8 cellular contexts compared by ENCODE assay signal in genomic region chr6:133837801-133838349, GRCh38. TPM values are rescaled to one million over a fixed set of nuclear protein-coding genes. Genes with fewer than 3 reads are reported as not detected.
DNase-seq lines count a peak whose midpoint lies in the region; ATAC-seq, FAIRE-seq and TF ChIP-seq lines count a peak whose summit lies in the region.
"Had no signal": no experiment of that assay in that cellular context is flagged by ENCODE, and none has a peak within 500 bp of the region (broad histone marks: within the 10 kb centered on the region; RNA-seq: fewer than 3 reads in every experiment).

No MANE protein-coding gene starts in this region.

- no peak for FAIRE-seq in GM12891 (lab: Jason Lieb, UNC)

- TF ChIP-seq POLR2A in GM12891 (IDR thresholded peaks at IDR 0.05; ENCODE audit: low read depth, low read length), result no peak

- peaks cover 27% of the 10 kb centered on the region for H3K27me3 Mint-ChIP-seq in neural crest cell (ENCODE audit: low read depth)

- peak; percentile 84 for ATAC-seq in HG02973 (IDR thresholded peaks at IDR 0.05; ENCODE audit: unreplicated experiment)

- no peaks in the 10 kb centered on the region for H3K36me3 Mint-ChIP-seq in neural crest cell (ENCODE audit: low read depth)

- H3K9me3 ChIP-seq in esophagus (ENCODE audit: control insufficient read depth in 2 of 2, insufficient read depth in 1 of 2, low read depth in 1 of 2, low read length in 1 of 2) (no peaks in the 10 kb centered on the region), thymus (ENCODE audit: control insufficient read depth) (no peaks in the 10 kb centered on the region)

- peaks cover 5% of the 10 kb centered on the region for H3K4me1 Mint-ChIP-seq in neural crest cell

- no peaks in the 10 kb centered on the region for H3K27me3 ChIP-seq in esophagus (ENCODE audit: control insufficient read depth in 1 of 2, insufficient read depth in 2 of 2, low read length in 2 of 2)
- peaks cover 2% of the 10 kb centered on the region for H3K27me3 ChIP-seq in thymus (ENCODE audit: control insufficient read depth, insufficient read depth)

- TF ChIP-seq CTCF in neural crest cell (conservative IDR thresholded peaks at IDR 0.05), result peak; percentile 87

- H3K36me3 ChIP-seq in esophagus (ENCODE audit: control insufficient read depth in 2 of 2, insufficient read depth in 2 of 2, low read length in 1 of 2), result no peaks in the 10 kb centered on the region
- H3K36me3 ChIP-seq in thymus (ENCODE audit: control insufficient read depth, insufficient read depth), result no peaks in the 10 kb centered on the region

- H3K27ac ChIP-seq in esophagus (ENCODE audit: low read depth in 2 of 2, low read length in 1 of 2) (no peak overlapping the region), thymus (ENCODE audit: low read depth) (no peak overlapping the region)

- WGBS in esophagus, 2 donors, result 18% methylated on average over 30 of the region's 30 CpGs
- 6% methylated on average over 30 of the region's 30 CpGs for WGBS in thymus

- H3K4me3 ChIP-seq in esophagus (ENCODE audit: low read depth in 1 of 2, low read length in 2 of 2) (peak overlapping the region; percentile 55 to 67), thymus (ENCODE audit: low read length) (peak overlapping the region; percentile 22)

- peak overlapping the region; percentile 49 for H3K4me3 Mint-ChIP-seq in neural crest cell

- DNase-seq in GM12891 (ENCODE audit: insufficient read length, low spot score), result peak; percentile 24
- DNase-seq in NCI-H460 (ENCODE audit: extremely low read depth, low read depth), result peak; percentile 53
- DNase-seq in activated T-cell treated with anti-CD3 and anti-CD28 coated beads for 1 hour (ENCODE audit: low read depth), result peak; percentile 50
- DNase-seq in neural crest cell (ENCODE audit: low read depth, low spot score), result peak; percentile 50

- no peak overlapping the region for H3K27ac Mint-ChIP-seq in neural crest cell (ENCODE audit: unreplicated experiment)

- peaks cover 0 to 4% of the 10 kb centered on the region in 2 donors for H3K4me1 ChIP-seq in esophagus (ENCODE audit: control insufficient read depth in 2 of 2, insufficient read depth in 2 of 2, low read length in 1 of 2)
- H3K4me1 ChIP-seq in thymus (ENCODE audit: control insufficient read depth, insufficient read depth, low read length), result peaks cover 5% of the 10 kb centered on the region

- peaks cover 4% of the 10 kb centered on the region for H3K9me3 Mint-ChIP-seq in neural crest cell

TF ChIP-seq in GM12891, 5 proteins besides CTCF, POLR2A, EP300 and RAD21:
- TF ChIP-seq TAF1 (IDR thresholded peaks at IDR 0.05; ENCODE audit: low read depth, low read length) (no peak), SPI1 (IDR thresholded peaks at IDR 0.05; ENCODE audit: low read depth, low read length) (no peak)

RNA-seq across cellular contexts. Expression of gene TCF21, which starts 51.0 kb away (rescaled TPM):
- polyA plus RNA-seq in GM12891 (2012; ENCODE audit: low read depth, missing spikeins), result not detected
- total RNA-seq in NCI-H460 (2014; rRNA removed; shearing (Covaris generic)), result not detected in 2 replicates
- polyA plus RNA-seq in NCI-H460 (2014; cell fraction: nucleus; rRNA removed), result not detected in 2 replicates
- polyA plus RNA-seq in esophagus, result 1 to 10 TPM; 1.2 to 1.9 TPM
- not detected in 2 replicates for total RNA-seq in neural crest cell
- polyA plus RNA-seq in thymus, result 0.14 TPM
- total RNA-seq: lung microvascular endothelial cell had no signal
